In genomic region chr14:90556050-90556477, GRCh38 we compare ENCODE assay signal across 10 cellular contexts.
A peak's percentile ranks its signal among the peaks of the same experiment; 100 is the strongest.
DNase-seq lines count a peak whose midpoint lies in the region; ATAC-seq, FAIRE-seq and TF ChIP-seq lines count a peak whose summit lies in the region.
"Had no signal": no experiment of that assay in that cellular context is flagged by ENCODE, and none has a peak within 500 bp of the region (broad histone marks: within the 10 kb centered on the region; RNA-seq: fewer than 3 reads in every experiment).

No MANE protein-coding gene starts in this region.

- no peak for DNase-seq in IMR-90
- peak in 1 of 2 donors; percentile 36 for DNase-seq in left colon
- peak; percentile 32 for DNase-seq in small intestine
- DNase-seq in NCI-H1694 treated with DMSO at 0.1 percent for 48 hours (lab: John Stamatoyannopoulos, UW): no peak
- no peak for DNase-seq in OCI-M2 (lab: John Stamatoyannopoulos, UW; ENCODE audit: unreplicated experiment)
- DNase-seq: activated CD8-positive, alpha-beta memory T cell treated with anti-CD3 and anti-CD28 coated beads, Interleukin-2, amount 50 U/mL, for 4 hours; stimulated activated CD4-positive, alpha-beta T cell treated with anti-CD3 and anti-CD28 coated beads, Interleukin-12 subunit alpha, Interleukin-12 subunit beta, amount 100 ng/mL, for 4 hours had no signal

- H2AK5ac ChIP-seq in IMR-90 (ENCODE audit: low read depth, low read length): no peak overlapping the region

- FAIRE-seq in small intestine (lab: Jason Lieb, UNC): no peak

- H4K20me1 ChIP-seq in IMR-90 (ENCODE audit: insufficient read depth, low read length): no peaks in the 10 kb centered on the region; the same call in none of the 2 replicates

- H3K23ac ChIP-seq in IMR-90 (ENCODE audit: low read depth, low read length): no peak overlapping the region

- H3K9ac ChIP-seq in IMR-90 (ENCODE audit: low read depth, low read length): no peak overlapping the region

- in situ Hi-C loops in IMR-90 (cut with MboI; ENCODE audit: low sequenced_read_pairs): no loop called here

- POLR2A ChIA-PET in IMR-90 (lab: Charles Lee; ENCODE audit: unreplicated experiment): no interaction called here

- intact Hi-C loops in IMR-90 (cut with micrococcal nuclease): no loop called here
- intact Hi-C loops in left colon (cut with DNase I, micrococcal nuclease): no loop called here

- no peak overlapping the region for H3K14ac ChIP-seq in IMR-90 (replicated peaks; ENCODE audit: low read depth, low read length)

- dilution Hi-C loops in IMR-90 (cut with HindIII; ENCODE audit: low sequenced_read_pairs, unreplicated experiment): no loop called here

- no peak for TF ChIP-seq POLR2A in IMR-90 (IDR thresholded peaks at IDR 0.05; ENCODE audit: low read depth, low read length)

- H2AFZ ChIP-seq in IMR-90 (replicated peaks; ENCODE audit: low read length, poor library complexity): peak overlapping the region; percentile 16

- no peak overlapping the region for H2BK20ac ChIP-seq in IMR-90 (ENCODE audit: low read depth, low read length)

- BruUV-seq in IMR-90 (replicated peaks; lab: Mats Ljungman, UMichigan): no TSS peak

- no peak for TF ChIP-seq CTCF in IMR-90 (conservative IDR thresholded peaks at IDR 0.05; ENCODE audit: low read depth, low read length)

- no CpG with 5 or more reads among the region's 15 CpGs for WGBS in IMR-90 (ENCODE audit: extremely low coverage in 2 of 2, insufficient read length in 1 of 2), 2 experiments
- WGBS in small intestine, 3 donors: 14 to 52% (median 25%) methylated on average over 14 to 15 of the region's 15 CpGs

- no peak overlapping the region for H3K56ac ChIP-seq in IMR-90 (ENCODE audit: extremely low read depth, insufficient read depth, low read length)

- H3K4ac ChIP-seq in IMR-90 (ENCODE audit: low read depth, low read length): no peak overlapping the region

- no peak overlapping the region for H3K4me3 ChIP-seq in IMR-90 (ENCODE audit: insufficient read depth, low read depth, low read length)
- H3K4me3 ChIP-seq in small intestine (ENCODE audit: low read depth in 1 of 2, low read length in 2 of 2): peak overlapping the region in 1 of 2 donors; percentile 27

- H3K36me3 ChIP-seq in IMR-90 (ENCODE audit: control insufficient read depth, insufficient read depth, low read length) (0 out of 2 replicates have a peak, but pooled peaks cover 2% of the 10 kb centered on the region), small intestine (ENCODE audit: control insufficient read depth in 2 of 2, insufficient read depth in 2 of 2, low read length in 2 of 2) (no peaks in the 10 kb centered on the region)

- no peak overlapping the region for H2BK120ac ChIP-seq in IMR-90 (ENCODE audit: low read depth, low read length)

- H2BK15ac ChIP-seq in IMR-90 (ENCODE audit: low read depth, low read length): no peak overlapping the region

- H4K5ac ChIP-seq in IMR-90 (ENCODE audit: low read depth, low read length): no peak overlapping the region

- H2BK5ac ChIP-seq in IMR-90 (ENCODE audit: low read depth, low read length, poor library complexity, severe bottlenecking): no peak overlapping the region

- peaks cover 5% of the 10 kb centered on the region; the same call in 1 of the 2 replicates for H3K4me1 ChIP-seq in IMR-90 (ENCODE audit: control insufficient read depth, insufficient read depth, low read length)
- H3K4me1 ChIP-seq in small intestine (ENCODE audit: control insufficient read depth in 2 of 2, insufficient read depth in 1 of 2, low read depth in 1 of 2, low read length in 1 of 2): no peaks in the 10 kb centered on the region

- ATAC-seq in IMR-90 (ENCODE audit: low read depth) (peak; percentile 41; the same call in 1 of the 2 replicates), left colon (peak; percentile 74), GM21723 (IDR thresholded peaks at IDR 0.05; ENCODE audit: unreplicated experiment) (no peak), GM21717 (IDR thresholded peaks at IDR 0.05; ENCODE audit: unreplicated experiment) (no peak)

- CTCF ChIA-PET in IMR-90 (lab: Yijun Ruan, JAX): no interaction called here

- no peak overlapping the region for H3K18ac ChIP-seq in IMR-90 (ENCODE audit: low read depth, low read length)

- H3K9me1 ChIP-seq in IMR-90 (ENCODE audit: insufficient read depth, low read length): peaks cover 7% of the 10 kb centered on the region

- no peak overlapping the region for H4K91ac ChIP-seq in IMR-90 (ENCODE audit: insufficient read depth, low read depth, low read length)

- no peak overlapping the region for H4K8ac ChIP-seq in IMR-90 (ENCODE audit: low read depth in 2 of 2, low read length in 2 of 2)

- H3K27me3 ChIP-seq in IMR-90 (ENCODE audit: control insufficient read depth, insufficient read depth, low read length) (no peaks in the 10 kb centered on the region), small intestine (ENCODE audit: control insufficient read depth in 2 of 2, insufficient read depth in 2 of 2, low read length in 2 of 2) (no peaks in the 10 kb centered on the region)

- no peak overlapping the region for H2AK9ac ChIP-seq in IMR-90 (replicated peaks; ENCODE audit: low read depth, low read length, poor library complexity)

- no peak overlapping the region for H3K27ac ChIP-seq in IMR-90 (ENCODE audit: insufficient read depth, low read length)
- peak overlapping the region; percentile 95 for H3K27ac ChIP-seq in cingulate gyrus (ENCODE audit: low read depth, low read length)
- no peak overlapping the region for H3K27ac ChIP-seq in small intestine (ENCODE audit: low read depth in 1 of 2, low read length in 1 of 2)

- H3K9me3 ChIP-seq in IMR-90 (ENCODE audit: control insufficient read depth, insufficient read depth, low read length) (no peaks in the 10 kb centered on the region), small intestine (ENCODE audit: control insufficient read depth, low read depth) (no peaks in the 10 kb centered on the region)

- TF ChIP-seq RAD21 in IMR-90 (IDR thresholded peaks at IDR 0.05; ENCODE audit: low read length): no peak

- H3K79me1 ChIP-seq in IMR-90 (ENCODE audit: low read depth in 1 of 2, low read length in 2 of 2): no peaks in the 10 kb centered on the region

- no peak overlapping the region for H3K4me2 ChIP-seq in IMR-90 (ENCODE audit: low read depth, low read length)

TF ChIP-seq in IMR-90, 13 proteins besides CTCF, POLR2A, EP300 and RAD21:
- 0 out of 2 replicates have a peak, but pooled peaks have one; percentile 25 for TF ChIP-seq BHLHE40 (IDR thresholded peaks at IDR 0.05; ENCODE audit: low read depth, low read length)
- TF ChIP-seq MAZ (IDR thresholded peaks at IDR 0.05; ENCODE audit: borderline replicate concordance, low read depth, low read length): no peak
- no peak for TF ChIP-seq FOS (IDR thresholded peaks at IDR 0.05; ENCODE audit: low read depth, low read length)

Comparison
In these comparisons a context has a peak if more than half of its experiments do, and no peak if none do; other contexts are left out.
1. ATAC-seq: peak in IMR-90 (single experiment) and left colon (single experiment); none in GM21723 (single experiment) and GM21717 (single experiment).